In the genomic region with DNA sequence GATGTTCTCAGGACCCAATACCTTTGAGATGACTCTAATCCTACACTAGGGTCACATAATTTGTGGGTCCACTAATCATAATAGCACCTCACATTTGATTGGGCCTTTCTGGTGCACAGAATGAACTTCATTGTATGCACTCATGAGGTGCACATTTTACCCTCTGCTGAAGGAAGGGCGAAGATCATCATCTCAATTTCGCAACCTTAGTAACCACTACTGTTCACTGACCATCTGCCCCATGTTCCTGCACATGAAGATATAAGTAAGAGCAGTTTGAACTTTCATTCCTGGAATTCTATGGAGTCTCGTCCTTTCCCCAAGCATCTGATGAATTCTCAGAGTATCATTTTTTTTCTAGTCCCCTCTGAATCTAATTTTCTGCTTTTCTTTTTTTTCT, we compare ENCODE assay signal across 1 cellular context.
TF ChIP-seq lines count a peak whose summit lies in the region.

No MANE protein-coding gene starts in this region.

TF ChIP-seq in GM12878, 131 proteins besides CTCF, POLR2A, EP300 and RAD21:
- TF ChIP-seq RAD51 (IDR thresholded peaks at IDR 0.05) (no peak), MYC (IDR thresholded peaks at IDR 0.05; ENCODE audit: insufficient read depth, insufficient read length, insufficient replicate concordance, low read length, severe bottlenecking) (no peak), SMC3 (IDR thresholded peaks at IDR 0.05; ENCODE audit: borderline replicate concordance, low read length) (no peak), HDGF (IDR thresholded peaks at IDR 0.05) (no peak), BCL11A (IDR thresholded peaks at IDR 0.05; ENCODE audit: low read depth, low read length) (no peak), ATF7 (IDR thresholded peaks at IDR 0.05; ENCODE audit: low read depth) (no peak), NFIC (IDR thresholded peaks at IDR 0.05; ENCODE audit: low read depth, low read length) (no peak), POU2F2 (IDR thresholded peaks at IDR 0.05; ENCODE audit: borderline replicate concordance, low read depth, low read length) (no peak), JUND (IDR thresholded peaks at IDR 0.05; ENCODE audit: low read depth, low read length) (no peak), CREM (IDR thresholded peaks at IDR 0.05; ENCODE audit: low read depth) (no peak), ZNF622 (IDR thresholded peaks at IDR 0.05) (no peak), ESRRA (IDR thresholded peaks at IDR 0.05; ENCODE audit: low read length) (no peak), ZZZ3 (IDR thresholded peaks at IDR 0.05; ENCODE audit: control insufficient read depth, insufficient read length, low read depth) (no peak), IRF4 (IDR thresholded peaks at IDR 0.05; ENCODE audit: low read depth, low read length) (no peak), CBFB (IDR thresholded peaks at IDR 0.05; ENCODE audit: low read depth) (no peak)
- TF ChIP-seq, protein P1, sequence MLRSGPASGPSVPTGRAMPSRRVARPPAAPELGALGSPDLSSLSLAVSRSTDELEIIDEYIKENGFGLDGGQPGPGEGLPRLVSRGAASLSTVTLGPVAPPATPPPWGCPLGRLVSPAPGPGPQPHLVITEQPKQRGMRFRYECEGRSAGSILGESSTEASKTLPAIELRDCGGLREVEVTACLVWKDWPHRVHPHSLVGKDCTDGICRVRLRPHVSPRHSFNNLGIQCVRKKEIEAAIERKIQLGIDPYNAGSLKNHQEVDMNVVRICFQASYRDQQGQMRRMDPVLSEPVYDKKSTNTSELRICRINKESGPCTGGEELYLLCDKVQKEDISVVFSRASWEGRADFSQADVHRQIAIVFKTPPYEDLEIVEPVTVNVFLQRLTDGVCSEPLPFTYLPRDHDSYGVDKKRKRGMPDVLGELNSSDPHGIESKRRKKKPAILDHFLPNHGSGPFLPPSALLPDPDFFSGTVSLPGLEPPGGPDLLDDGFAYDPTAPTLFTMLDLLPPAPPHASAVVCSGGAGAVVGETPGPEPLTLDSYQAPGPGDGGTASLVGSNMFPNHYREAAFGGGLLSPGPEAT (IDR thresholded peaks at IDR 0.05; ENCODE audit: low read depth): no peak
- TF ChIP-seq, protein P2, sequence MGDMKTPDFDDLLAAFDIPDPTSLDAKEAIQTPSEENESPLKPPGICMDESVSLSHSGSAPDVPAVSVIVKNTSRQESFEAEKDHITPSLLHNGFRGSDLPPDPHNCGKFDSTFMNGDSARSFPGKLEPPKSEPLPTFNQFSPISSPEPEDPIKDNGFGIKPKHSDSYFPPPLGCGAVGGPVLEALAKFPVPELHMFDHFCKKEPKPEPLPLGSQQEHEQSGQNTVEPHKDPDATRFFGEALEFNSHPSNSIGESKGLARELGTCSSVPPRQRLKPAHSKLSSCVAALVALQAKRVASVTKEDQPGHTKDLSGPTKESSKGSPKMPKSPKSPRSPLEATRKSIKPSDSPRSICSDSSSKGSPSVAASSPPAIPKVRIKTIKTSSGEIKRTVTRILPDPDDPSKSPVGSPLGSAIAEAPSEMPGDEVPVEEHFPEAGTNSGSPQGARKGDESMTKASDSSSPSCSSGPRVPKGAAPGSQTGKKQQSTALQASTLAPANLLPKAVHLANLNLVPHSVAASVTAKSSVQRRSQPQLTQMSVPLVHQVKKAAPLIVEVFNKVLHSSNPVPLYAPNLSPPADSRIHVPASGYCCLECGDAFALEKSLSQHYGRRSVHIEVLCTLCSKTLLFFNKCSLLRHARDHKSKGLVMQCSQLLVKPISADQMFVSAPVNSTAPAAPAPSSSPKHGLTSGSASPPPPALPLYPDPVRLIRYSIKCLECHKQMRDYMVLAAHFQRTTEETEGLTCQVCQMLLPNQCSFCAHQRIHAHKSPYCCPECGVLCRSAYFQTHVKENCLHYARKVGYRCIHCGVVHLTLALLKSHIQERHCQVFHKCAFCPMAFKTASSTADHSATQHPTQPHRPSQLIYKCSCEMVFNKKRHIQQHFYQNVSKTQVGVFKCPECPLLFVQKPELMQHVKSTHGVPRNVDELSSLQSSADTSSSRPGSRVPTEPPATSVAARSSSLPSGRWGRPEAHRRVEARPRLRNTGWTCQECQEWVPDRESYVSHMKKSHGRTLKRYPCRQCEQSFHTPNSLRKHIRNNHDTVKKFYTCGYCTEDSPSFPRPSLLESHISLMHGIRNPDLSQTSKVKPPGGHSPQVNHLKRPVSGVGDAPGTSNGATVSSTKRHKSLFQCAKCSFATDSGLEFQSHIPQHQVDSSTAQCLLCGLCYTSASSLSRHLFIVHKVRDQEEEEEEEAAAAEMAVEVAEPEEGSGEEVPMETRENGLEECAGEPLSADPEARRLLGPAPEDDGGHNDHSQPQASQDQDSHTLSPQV (IDR thresholded peaks at IDR 0.05): no peak
- TF ChIP-seq, protein P3, sequence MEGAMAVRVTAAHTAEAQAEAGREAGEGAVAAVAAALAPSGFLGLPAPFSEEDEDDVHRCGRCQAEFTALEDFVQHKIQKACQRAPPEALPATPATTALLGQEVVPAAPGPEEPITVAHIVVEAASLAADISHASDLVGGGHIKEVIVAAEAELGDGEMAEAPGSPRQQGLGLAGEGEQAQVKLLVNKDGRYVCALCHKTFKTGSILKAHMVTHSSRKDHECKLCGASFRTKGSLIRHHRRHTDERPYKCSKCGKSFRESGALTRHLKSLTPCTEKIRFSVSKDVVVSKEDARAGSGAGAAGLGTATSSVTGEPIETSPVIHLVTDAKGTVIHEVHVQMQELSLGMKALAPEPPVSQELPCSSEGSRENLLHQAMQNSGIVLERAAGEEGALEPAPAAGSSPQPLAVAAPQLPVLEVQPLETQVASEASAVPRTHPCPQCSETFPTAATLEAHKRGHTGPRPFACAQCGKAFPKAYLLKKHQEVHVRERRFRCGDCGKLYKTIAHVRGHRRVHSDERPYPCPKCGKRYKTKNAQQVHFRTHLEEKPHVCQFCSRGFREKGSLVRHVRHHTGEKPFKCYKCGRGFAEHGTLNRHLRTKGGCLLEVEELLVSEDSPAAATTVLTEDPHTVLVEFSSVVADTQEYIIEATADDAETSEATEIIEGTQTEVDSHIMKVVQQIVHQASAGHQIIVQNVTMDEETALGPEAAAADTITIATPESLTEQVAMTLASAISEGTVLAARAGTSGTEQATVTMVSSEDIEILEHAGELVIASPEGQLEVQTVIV (IDR thresholded peaks at IDR 0.05; ENCODE audit: borderline replicate concordance, partially characterized antibody): no peak
- TF ChIP-seq, protein P4, sequence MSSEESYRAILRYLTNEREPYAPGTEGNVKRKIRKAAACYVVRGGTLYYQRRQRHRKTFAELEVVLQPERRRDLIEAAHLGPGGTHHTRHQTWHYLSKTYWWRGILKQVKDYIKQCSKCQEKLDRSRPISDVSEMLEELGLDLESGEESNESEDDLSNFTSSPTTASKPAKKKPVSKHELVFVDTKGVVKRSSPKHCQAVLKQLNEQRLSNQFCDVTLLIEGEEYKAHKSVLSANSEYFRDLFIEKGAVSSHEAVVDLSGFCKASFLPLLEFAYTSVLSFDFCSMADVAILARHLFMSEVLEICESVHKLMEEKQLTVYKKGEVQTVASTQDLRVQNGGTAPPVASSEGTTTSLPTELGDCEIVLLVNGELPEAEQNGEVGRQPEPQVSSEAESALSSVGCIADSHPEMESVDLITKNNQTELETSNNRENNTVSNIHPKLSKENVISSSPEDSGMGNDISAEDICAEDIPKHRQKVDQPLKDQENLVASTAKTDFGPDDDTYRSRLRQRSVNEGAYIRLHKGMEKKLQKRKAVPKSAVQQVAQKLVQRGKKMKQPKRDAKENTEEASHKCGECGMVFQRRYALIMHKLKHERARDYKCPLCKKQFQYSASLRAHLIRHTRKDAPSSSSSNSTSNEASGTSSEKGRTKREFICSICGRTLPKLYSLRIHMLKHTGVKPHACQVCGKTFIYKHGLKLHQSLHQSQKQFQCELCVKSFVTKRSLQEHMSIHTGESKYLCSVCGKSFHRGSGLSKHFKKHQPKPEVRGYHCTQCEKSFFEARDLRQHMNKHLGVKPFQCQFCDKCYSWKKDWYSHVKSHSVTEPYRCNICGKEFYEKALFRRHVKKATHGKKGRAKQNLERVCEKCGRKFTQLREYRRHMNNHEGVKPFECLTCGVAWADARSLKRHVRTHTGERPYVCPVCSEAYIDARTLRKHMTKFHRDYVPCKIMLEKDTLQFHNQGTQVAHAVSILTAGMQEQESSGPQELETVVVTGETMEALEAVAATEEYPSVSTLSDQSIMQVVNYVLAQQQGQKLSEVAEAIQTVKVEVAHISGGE (CRISPR knock-in tag; IDR thresholded peaks at IDR 0.05): no peak
TF ChIP-seq in GM12878: peak in this region for 0.
